ENCODE assay signal across 12 cellular contexts in genomic region chr14:65195042-65195719, GRCh38.
DNase-seq lines count a peak whose midpoint lies in the region; ATAC-seq and TF ChIP-seq lines count a peak whose summit lies in the region.
"Had no signal": no experiment of that assay in that cellular context is flagged by ENCODE, and none has a peak within 500 bp of the region (broad histone marks: within the 10 kb centered on the region; RNA-seq: fewer than 3 reads in every experiment).

No MANE protein-coding gene starts in this region.

- H3K4me1 ChIP-seq in Peyer's patch = no peaks in the 10 kb centered on the region

- H3K27ac Mint-ChIP-seq in activated naive CD4-positive, alpha-beta T cell treated with anti-CD3 and anti-CD28 coated beads, Interleukin-2, amount 50 U/mL, for 72 hours = peak overlapping the region in 1 of 2 donors; percentile 46
- peak overlapping the region; percentile 77 for H3K27ac Mint-ChIP-seq in stimulated activated memory B cell treated with anti-CD40 and anti-IgM and Interleukin-4, amounts not matched to agents 10 μg/mL and 1 μg/mL and 100 μg/mL, for 72 hours
- no peak overlapping the region for H3K27ac Mint-ChIP-seq in WTC11
- H3K27ac Mint-ChIP-seq: activated T-helper 1 cell treated with anti-CD3 and anti-CD28 coated beads, Interleukin-12 subunit alpha, Interleukin-12 subunit beta, Interleukin-2, Interleukin-4 antibody, amounts not matched to agents 30 ng/mL and 10 ng/mL and 1 ng/mL, durations not matched to agents 14 hours and 24 hours and 36 hours; HFFc6 had no signal

- TF ChIP-seq CTCF in WTC11 (IDR thresholded peaks at IDR 0.05) (no peak), WERI-Rb-1 (IDR thresholded peaks at IDR 0.05; ENCODE audit: low read depth, low read length) (no peak), Peyer's patch (IDR thresholded peaks at IDR 0.05) (no peak)

- POLR2A ChIA-PET in WTC11 (lab: Charles Lee) = no interaction called here

- H3K36me3 ChIP-seq in WERI-Rb-1 (no peaks in the 10 kb centered on the region), Peyer's patch (no peaks in the 10 kb centered on the region)

- H3K36me3 Mint-ChIP-seq in activated naive CD4-positive, alpha-beta T cell treated with anti-CD3 and anti-CD28 coated beads, Interleukin-2, amount 50 U/mL, for 72 hours = no peaks in the 10 kb centered on the region
- H3K36me3 Mint-ChIP-seq in stimulated activated memory B cell treated with anti-CD40 and anti-IgM and Interleukin-4, amounts not matched to agents 10 μg/mL and 1 μg/mL and 100 μg/mL, for 72 hours = no peaks in the 10 kb centered on the region
- no peaks in the 10 kb centered on the region for H3K36me3 Mint-ChIP-seq in WTC11

- peak overlapping the region; percentile 54 for H3K4me3 Mint-ChIP-seq in stimulated activated memory B cell treated with anti-CD40 and anti-IgM and Interleukin-4, amounts not matched to agents 10 μg/mL and 1 μg/mL and 100 μg/mL, for 72 hours
- no peak overlapping the region for H3K4me3 Mint-ChIP-seq in WTC11
- H3K4me3 Mint-ChIP-seq: activated T-helper 1 cell treated with anti-CD3 and anti-CD28 coated beads, Interleukin-12 subunit alpha, Interleukin-12 subunit beta, Interleukin-2, Interleukin-4 antibody, amounts not matched to agents 30 ng/mL and 10 ng/mL and 1 ng/mL, durations not matched to agents 14 hours and 24 hours and 36 hours; HFFc6 had no signal

- no peak overlapping the region for H3K27ac ChIP-seq in WERI-Rb-1
- peak overlapping the region in 1 of 4 donors; percentile 2 for H3K27ac ChIP-seq in Peyer's patch

- H3K4me1 Mint-ChIP-seq in stimulated activated memory B cell treated with anti-CD40 and anti-IgM and Interleukin-4, amounts not matched to agents 10 μg/mL and 1 μg/mL and 100 μg/mL, for 72 hours = peaks cover 43% of the 10 kb centered on the region
- no peaks in the 10 kb centered on the region for H3K4me1 Mint-ChIP-seq in WTC11

- DNase-seq in activated naive CD4-positive, alpha-beta T cell treated with anti-CD3 and anti-CD28 coated beads, Interleukin-2, amount 50 U/mL, for 72 hours (ENCODE audit: low spot score in 2 of 2) = no peak
- DNase-seq in activated naive CD4-positive, alpha-beta T cell treated with Interleukin-2 at 50 U/mL for 16 hours = no peak
- no peak for DNase-seq in WTC11 (ENCODE audit: low spot score)
- no peak for DNase-seq in WERI-Rb-1
- DNase-seq in Peyer's patch = no peak
- DNase-seq: DMS53, HFFc6, NCI-H1417 treated with DMSO at 0.1 percent for 48 hours had no signal

- peaks cover 0 to 3% of the 10 kb centered on the region in 2 donors for H3K9me3 Mint-ChIP-seq in activated naive CD4-positive, alpha-beta T cell treated with anti-CD3 and anti-CD28 coated beads, Interleukin-2, amount 50 U/mL, for 72 hours
- no peaks in the 10 kb centered on the region for H3K9me3 Mint-ChIP-seq in stimulated activated memory B cell treated with anti-CD40 and anti-IgM and Interleukin-4, amounts not matched to agents 10 μg/mL and 1 μg/mL and 100 μg/mL, for 72 hours
- no peaks in the 10 kb centered on the region for H3K9me3 Mint-ChIP-seq in WTC11
- H3K9me3 Mint-ChIP-seq: activated T-helper 1 cell treated with anti-CD3 and anti-CD28 coated beads, Interleukin-12 subunit alpha, Interleukin-12 subunit beta, Interleukin-2, Interleukin-4 antibody, amounts not matched to agents 30 ng/mL and 10 ng/mL and 1 ng/mL, durations not matched to agents 14 hours and 24 hours and 36 hours; HFFc6 had no signal

- H3K4me3 ChIP-seq in WERI-Rb-1 (ENCODE audit: low read depth, low read length) (no peak overlapping the region), Peyer's patch (no peak overlapping the region)

- no peaks in the 10 kb centered on the region for H3K27me3 Mint-ChIP-seq in stimulated activated memory B cell treated with anti-CD40 and anti-IgM and Interleukin-4, amounts not matched to agents 10 μg/mL and 1 μg/mL and 100 μg/mL, for 72 hours
- H3K27me3 Mint-ChIP-seq in WTC11 (ENCODE audit: low read depth) = peaks cover 7% of the 10 kb centered on the region; the same call in 1 of the 2 replicates

- TF ChIP-seq POLR2A in Peyer's patch (IDR thresholded peaks at IDR 0.05) = no peak

- H3K9me3 ChIP-seq in WERI-Rb-1 (ENCODE audit: severe bottlenecking) (no peaks in the 10 kb centered on the region), Peyer's patch (no peaks in the 10 kb centered on the region)

- ATAC-seq in activated naive CD4-positive, alpha-beta T cell treated with anti-CD3 and anti-CD28 coated beads, Interleukin-2, amount 50 U/mL, for 72 hours = peak; percentile 38 to 43
- ATAC-seq in GM21717 (IDR thresholded peaks at IDR 0.05; ENCODE audit: unreplicated experiment) (peak; percentile 82), HG03159 (IDR thresholded peaks at IDR 0.05; ENCODE audit: unreplicated experiment) (peak; percentile 90), WTC11 (no peak)
- ATAC-seq in stimulated activated memory B cell treated with anti-CD40 and anti-IgM and Interleukin-4, amounts not matched to agents 10 μg/mL and 1 μg/mL and 100 μg/mL, for 72 hours = peak; percentile 85

- H3K27me3 ChIP-seq in WERI-Rb-1 (ENCODE audit: insufficient read depth, low read depth, severe bottlenecking) (no peaks in the 10 kb centered on the region), Peyer's patch (no peaks in the 10 kb centered on the region)

- CTCF ChIA-PET in WTC11 (lab: Charles Lee) = no interaction called here

TF ChIP-seq in WTC11, 78 proteins besides CTCF, POLR2A, EP300 and RAD21 (continues in another document):
- TF ChIP-seq SMAD3 (CRISPR knock-in tag; IDR thresholded peaks at IDR 0.05; ENCODE audit: borderline replicate concordance) (no peak), USF2 (CRISPR knock-in tag; IDR thresholded peaks at IDR 0.05) (no peak), CREB1 (CRISPR knock-in tag; IDR thresholded peaks at IDR 0.05) (no peak), ZNF232 (CRISPR knock-in tag; IDR thresholded peaks at IDR 0.05) (no peak), FOXK1 (CRISPR knock-in tag; IDR thresholded peaks at IDR 0.05) (no peak), TEAD4 (CRISPR knock-in tag; IDR thresholded peaks at IDR 0.05) (no peak), AR (CRISPR knock-in tag; IDR thresholded peaks at IDR 0.05) (no peak), ATF1 (CRISPR knock-in tag; IDR thresholded peaks at IDR 0.05) (no peak), IRF2 (CRISPR knock-in tag; IDR thresholded peaks at IDR 0.05; ENCODE audit: borderline replicate concordance, low read depth) (no peak)
- TF ChIP-seq, protein P1, sequence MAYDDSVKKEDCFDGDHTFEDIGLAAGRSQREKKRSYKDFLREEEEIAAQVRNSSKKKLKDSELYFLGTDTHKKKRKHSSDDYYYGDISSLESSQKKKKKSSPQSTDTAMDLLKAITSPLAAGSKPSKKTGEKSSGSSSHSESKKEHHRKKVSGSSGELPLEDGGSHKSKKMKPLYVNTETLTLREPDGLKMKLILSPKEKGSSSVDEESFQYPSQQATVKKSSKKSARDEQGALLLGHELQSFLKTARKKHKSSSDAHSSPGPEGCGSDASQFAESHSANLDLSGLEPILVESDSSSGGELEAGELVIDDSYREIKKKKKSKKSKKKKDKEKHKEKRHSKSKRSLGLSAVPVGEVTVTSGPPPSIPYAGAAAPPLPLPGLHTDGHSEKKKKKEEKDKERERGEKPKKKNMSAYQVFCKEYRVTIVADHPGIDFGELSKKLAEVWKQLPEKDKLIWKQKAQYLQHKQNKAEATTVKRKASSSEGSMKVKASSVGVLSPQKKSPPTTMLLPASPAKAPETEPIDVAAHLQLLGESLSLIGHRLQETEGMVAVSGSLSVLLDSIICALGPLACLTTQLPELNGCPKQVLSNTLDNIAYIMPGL (CRISPR knock-in tag; IDR thresholded peaks at IDR 0.05) = no peak
